In the genomic region with DNA sequence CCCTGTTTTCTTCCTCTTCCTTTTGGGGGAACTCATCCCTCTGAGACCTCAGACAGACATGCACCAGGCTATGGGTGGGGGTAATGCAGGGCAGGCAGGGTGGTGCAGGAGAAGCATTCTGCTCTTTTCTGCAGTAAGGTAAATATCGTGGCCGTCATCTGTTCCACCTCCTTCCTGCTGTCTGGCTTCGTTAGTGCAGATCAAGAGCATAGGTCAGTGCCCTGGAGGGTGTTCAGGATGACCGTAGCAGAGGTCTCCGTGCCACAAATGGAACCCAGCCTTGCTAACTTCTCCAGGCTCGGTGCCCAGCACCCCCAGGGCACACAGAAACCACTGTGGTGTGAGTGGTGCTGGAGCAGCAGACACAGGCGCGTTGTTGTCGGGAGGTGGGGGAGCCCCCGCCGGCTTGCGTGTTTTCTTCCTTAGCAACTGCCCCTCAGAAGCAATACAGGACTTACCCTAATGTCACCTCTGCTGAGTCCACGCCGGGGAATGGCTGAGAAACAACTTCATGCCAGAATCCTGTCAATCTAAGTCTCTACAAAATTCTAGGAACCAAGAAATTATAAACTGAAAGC, we compare ENCODE assay signal across 5 cellular contexts. TPM values are rescaled to one million over a fixed set of nuclear protein-coding genes. Genes with fewer than 3 reads are reported as not detected.
"Had no signal": no experiment of that assay in that cellular context is flagged by ENCODE, and none has a peak within 500 bp of the region (broad histone marks: within the 10 kb centered on the region; RNA-seq: fewer than 3 reads in every experiment).

No MANE protein-coding gene starts in this region.

RNA-seq across cellular contexts. Expression of gene UNC93A, which starts 42.1 kb away (rescaled TPM):
- total RNA-seq: IMR-90, OCI-LY7, PC-3, Right ventricle myocardium inferior, SJCRH30 had no signal
- polyA plus RNA-seq: IMR-90 had no signal
